ENCODE assay signal across 29 cellular contexts in genomic region chr18:37327063-37327577, GRCh38.
"Had no signal": no experiment of that assay in that cellular context is flagged by ENCODE, and none has a peak within 500 bp of the region (broad histone marks: within the 10 kb centered on the region; RNA-seq: fewer than 3 reads in every experiment).

No MANE protein-coding gene starts in this region.

- DNase-seq: activated CD4-positive, alpha-beta memory T cell treated with anti-CD3 and anti-CD28 coated beads for 36 hours; activated CD4-positive, alpha-beta T cell treated with anti-CD3 and anti-CD28 coated beads for 36 hours; activated CD4-positive, alpha-beta T cell treated with anti-CD3 and anti-CD28 coated beads, Interleukin-2, amount 10 ng/mL, durations not matched to agents 24 days and 14 days; activated CD4-positive, CD25-positive, alpha-beta regulatory T cell; activated CD4-positive, CD25-positive, alpha-beta regulatory T cell treated with anti-CD3 and anti-CD28 coated beads, Interleukin-2, amount 50 U/mL, for 72 hours; activated CD8-positive, alpha-beta memory T cell treated with anti-CD3 and anti-CD28 coated beads, Interleukin-2, amount 10 ng/mL, durations not matched to agents 7 days and 5 days; activated CD8-positive, alpha-beta memory T cell treated with anti-CD3 and anti-CD28 coated beads, Interleukin-2, amount 50 U/mL, for 4 hours; activated CD8-positive, alpha-beta T cell treated with anti-CD3 and anti-CD28 coated beads, Interleukin-2, amount 10 ng/mL, durations not matched to agents 7 days and 5 days; activated effector memory CD4-positive, alpha-beta T cell treated with anti-CD3 and anti-CD28 coated beads, Interleukin-2, amount 50 U/mL, for 16 hours; activated naive CD4-positive, alpha-beta T cell treated with anti-CD3 and anti-CD28 coated beads for 36 hours; activated naive CD8-positive, alpha-beta T cell treated with anti-CD3 and anti-CD28 coated beads for 36 hours; activated naive CD8-positive, alpha-beta T cell treated with anti-CD3 and anti-CD28 coated beads, Interleukin-2, amount 50 U/mL, for 24 hours; activated T-cell treated with anti-CD3 and anti-CD28 coated beads, Interleukin-2, amount 50 U/mL, for 1 hour; activated T-cell treated with anti-CD3 and anti-CD28 coated beads, Interleukin-2, amount 50 U/mL, for 48 hours; adrenal gland; aorta; body of pancreas; dorsolateral prefrontal cortex; effector memory CD4-positive, alpha-beta T cell; endodermal cell; foreskin fibroblast; gastrocnemius medialis; glutamatergic neuron; heart left ventricle; T-helper 1 cell; T-helper 17 cell; T1000 had no signal

- H3K4me1 ChIP-seq: adrenal gland, body of pancreas, breast epithelium, gastrocnemius medialis, heart left ventricle had no signal

- ATAC-seq: activated CD4-positive, alpha-beta T cell treated with anti-CD3 and anti-CD28 coated beads for 36 hours; activated CD8-positive, alpha-beta memory T cell treated with anti-CD3 and anti-CD28 coated beads, Interleukin-2, amount 10 ng/mL, durations not matched to agents 7 days and 5 days; activated CD8-positive, alpha-beta T cell treated with anti-CD3 and anti-CD28 coated beads, Interleukin-2, amount 10 ng/mL, durations not matched to agents 7 days and 5 days; activated naive CD8-positive, alpha-beta T cell treated with anti-CD3 and anti-CD28 coated beads, Interleukin-2, amount 50 U/mL, for 24 hours; body of pancreas; gastrocnemius medialis; heart left ventricle; T-helper 17 cell had no signal

- H3K36me3 ChIP-seq: adrenal gland, breast epithelium, gastrocnemius medialis, heart left ventricle had no signal

- H3K4me3 ChIP-seq: adrenal gland, body of pancreas, breast epithelium, coronary artery, dorsolateral prefrontal cortex, gastrocnemius medialis, heart left ventricle had no signal

- H3K9me3 ChIP-seq: adrenal gland, body of pancreas, breast epithelium, gastrocnemius medialis, heart left ventricle had no signal

- H3K27ac ChIP-seq: adrenal gland, body of pancreas, breast epithelium, coronary artery, gastrocnemius medialis, heart left ventricle had no signal

- H3K27me3 ChIP-seq: adrenal gland, body of pancreas, breast epithelium, gastrocnemius medialis had no signal
